8 cellular contexts compared by ENCODE assay signal in the genomic region with DNA sequence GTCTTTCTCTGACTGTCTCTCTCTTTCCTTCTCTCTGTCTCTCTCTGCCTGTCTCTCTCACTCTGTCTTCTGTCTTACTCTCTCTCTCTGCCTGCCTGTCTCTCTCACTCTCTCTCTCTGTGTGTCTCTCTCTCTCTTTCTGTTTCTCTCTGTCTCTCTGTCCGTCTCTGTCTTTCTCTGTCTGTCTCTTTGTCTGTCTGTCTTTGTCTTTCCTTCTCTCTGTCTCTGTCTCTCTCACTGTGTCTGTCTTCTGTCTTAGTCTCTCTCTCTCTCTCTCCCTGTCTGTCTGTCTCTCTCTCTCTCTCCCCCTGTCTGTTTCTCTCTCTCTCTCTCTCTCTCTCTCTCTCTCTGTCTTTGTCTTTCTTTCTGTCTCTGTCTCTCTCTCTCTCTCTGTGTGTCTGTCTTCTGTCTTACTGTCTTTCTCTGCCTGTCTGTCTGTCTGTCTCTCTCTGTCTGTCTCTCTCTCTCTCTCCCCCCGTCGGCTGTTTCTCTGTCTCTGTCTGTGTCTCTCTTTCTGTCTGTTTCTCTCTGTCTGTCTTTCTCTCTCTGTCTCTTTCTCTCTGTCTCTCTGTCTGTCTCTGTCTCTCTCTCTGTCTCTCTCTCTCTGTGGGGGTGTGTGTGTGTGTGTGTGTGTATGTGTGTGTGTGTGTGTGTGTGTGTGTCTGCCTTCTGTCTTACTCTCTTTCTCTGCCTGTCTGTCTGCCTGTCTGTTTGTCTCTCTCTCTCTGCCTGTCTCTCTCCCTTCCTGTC.
DNase-seq lines count a peak whose midpoint lies in the region; ATAC-seq lines count a peak whose summit lies in the region.
"Not testable (repeated sequence)": the region's sequence is repeated elsewhere in the genome, so short reads cannot be mapped to it uniquely, and the experiment has no call there.

No MANE protein-coding gene starts in this region.

- not testable (repeated sequence) for DNase-seq in activated T-cell treated with anti-CD3 and anti-CD28 coated beads, Interleukin-2, amount 50 U/mL, for 4 hours; left colon; stimulated activated naive CD8-positive, alpha-beta T cell treated with anti-CD3 and anti-CD28 coated beads, Interleukin-15, Interleukin-2, amounts not matched to agents 100 U/mL and 50 U/mL, for 24 hours

- not testable (repeated sequence) for H3K4me3 Mint-ChIP-seq in activated T-cell treated with anti-CD3 and anti-CD28 coated beads, Interleukin-2, amount 50 U/mL, for 4 hours

- H3K9me3 Mint-ChIP-seq in activated T-cell treated with anti-CD3 and anti-CD28 coated beads, Interleukin-2, amount 50 U/mL, for 4 hours = not testable (repeated sequence)

- ATAC-seq in GM18508 (IDR thresholded peaks at IDR 0.05; ENCODE audit: insufficient read depth, unreplicated experiment) (peak; percentile 64), GM19452 (IDR thresholded peaks at IDR 0.05; ENCODE audit: unreplicated experiment) (peak; percentile 66), HG02588 (IDR thresholded peaks at IDR 0.05; ENCODE audit: unreplicated experiment) (peak; percentile 86), HG03060 (IDR thresholded peaks at IDR 0.05; ENCODE audit: low read depth, unreplicated experiment) (peak; percentile 69), HG03469 (IDR thresholded peaks at IDR 0.05; ENCODE audit: unreplicated experiment) (peak; percentile 68), left colon (peak; percentile 81)
- peak; percentile 80 to 86 for ATAC-seq in activated T-cell treated with anti-CD3 and anti-CD28 coated beads, Interleukin-2, amount 50 U/mL, for 4 hours
- ATAC-seq in stimulated activated naive CD8-positive, alpha-beta T cell treated with anti-CD3 and anti-CD28 coated beads, Interleukin-15, Interleukin-2, amounts not matched to agents 100 U/mL and 50 U/mL, for 24 hours = peak; percentile 89

- H3K36me3 Mint-ChIP-seq in activated T-cell treated with anti-CD3 and anti-CD28 coated beads, Interleukin-2, amount 50 U/mL, for 4 hours (ENCODE audit: insufficient read depth) = not testable (repeated sequence)

- H3K27me3 Mint-ChIP-seq in activated T-cell treated with anti-CD3 and anti-CD28 coated beads, Interleukin-2, amount 50 U/mL, for 4 hours (ENCODE audit: low read depth) = not testable (repeated sequence)

- intact Hi-C loops in left colon (cut with DNase I, micrococcal nuclease) = not testable (repeated sequence)

- H3K4me1 Mint-ChIP-seq in activated T-cell treated with anti-CD3 and anti-CD28 coated beads, Interleukin-2, amount 50 U/mL, for 4 hours (ENCODE audit: low read depth) = not testable (repeated sequence)
